Comparison of ENCODE assay signal across 29 cellular contexts in genomic region chr5:23494558-23494957, GRCh38.
"Had no signal": no experiment of that assay in that cellular context is flagged by ENCODE, and none has a peak within 500 bp of the region (broad histone marks: within the 10 kb centered on the region; RNA-seq: fewer than 3 reads in every experiment).

No MANE protein-coding gene starts in this region.

- H3K4me3 ChIP-seq: gastroesophageal sphincter, heart left ventricle, hepatocyte, left lung, neural progenitor cell, smooth muscle cell, stomach, thyroid gland, vagina had no signal

- H3K79me2 ChIP-seq: hepatocyte, parathyroid adenoma had no signal

- H3K27ac Mint-ChIP-seq: dendritic cell treated with granulocyte-macrophage colony-stimulating factor and Interleukin-4, amounts not matched to agents 40 ng/mL and 50 ng/mL, for 4 days; endodermal cell; naive thymus-derived CD4-positive, alpha-beta T cell; nephron; neural progenitor cell; progenitor cell of endocrine pancreas had no signal

- H3K4me1 ChIP-seq: gastroesophageal sphincter, heart left ventricle, left lung, neural progenitor cell, parathyroid adenoma, stomach, thyroid gland, vagina had no signal

- H3K9me3 Mint-ChIP-seq: endodermal cell, nephron, neural progenitor cell had no signal

- DNase-seq: effector CD8-positive, alpha-beta T cell; endodermal cell; foreskin fibroblast; heart left ventricle; left cardiac atrium; left lung; mesendoderm; midbrain; naive thymus-derived CD4-positive, alpha-beta T cell; stimulated activated CD4-positive, alpha-beta T cell treated with anti-CD3 and anti-CD28 coated beads, Interleukin-12 subunit alpha, Interleukin-12 subunit beta, amount 100 ng/mL, for 4 hours; stimulated activated CD4-positive, alpha-beta T cell treated with anti-CD3 and anti-CD28 coated beads, Interleukin-1b, Interleukin-23, amount 100 ng/mL, for 48 hours; stimulated activated CD4-positive, alpha-beta T cell treated with anti-CD3 and anti-CD28 coated beads, Interleukin-4, amount 100 ng/mL, for 1 hour; stimulated activated CD8-positive, alpha-beta memory T cell treated with anti-CD3 and anti-CD28 coated beads, Interleukin-4, amount 100 ng/mL, for 48 hours; stimulated activated naive CD4-positive, alpha-beta T cell treated with Interleukin-2 at 50 U/mL for 16 hours; stomach; thyroid gland; trophoblast cell had no signal

- H3K36me3 ChIP-seq: gastroesophageal sphincter, heart left ventricle, left lung, neural progenitor cell, stomach, thyroid gland, vagina had no signal

- H3K9me3 ChIP-seq: gastroesophageal sphincter, heart left ventricle, stomach, thyroid gland, vagina had no signal

- H3K9ac ChIP-seq: neural progenitor cell, parathyroid adenoma had no signal

- H3K27ac ChIP-seq: epithelial cell of prostate, gastroesophageal sphincter, heart left ventricle, hepatocyte, left lung, neural progenitor cell, parathyroid adenoma, stomach, thyroid gland, vagina had no signal

- H2AFZ ChIP-seq: hepatocyte, neural progenitor cell, parathyroid adenoma had no signal

- H3K27me3 ChIP-seq: gastroesophageal sphincter, heart left ventricle, hepatocyte, left lung, neural progenitor cell, stomach, thyroid gland, vagina had no signal

- H3K4me1 Mint-ChIP-seq: endodermal cell; naive thymus-derived CD4-positive, alpha-beta T cell; nephron; neural progenitor cell had no signal

- ATAC-seq: esophagus mucosa; gastroesophageal sphincter; heart left ventricle; left cardiac atrium; left lung; naive thymus-derived CD4-positive, alpha-beta T cell; sciatic nerve had no signal

- H3K27me3 Mint-ChIP-seq: dendritic cell treated with granulocyte-macrophage colony-stimulating factor and Interleukin-4, amounts not matched to agents 40 ng/mL and 50 ng/mL, for 4 days; naive thymus-derived CD4-positive, alpha-beta T cell; progenitor cell of endocrine pancreas had no signal

- H3K4me3 Mint-ChIP-seq: dendritic cell treated with granulocyte-macrophage colony-stimulating factor and Interleukin-4, amounts not matched to agents 40 ng/mL and 50 ng/mL, for 4 days; endodermal cell; naive thymus-derived CD4-positive, alpha-beta T cell; nephron; neural progenitor cell had no signal

- H3K36me3 Mint-ChIP-seq: neural progenitor cell had no signal

- H3K4me2 ChIP-seq: hepatocyte, neural progenitor cell, smooth muscle cell had no signal
